In genomic region chr11:88975466-88975865, GRCh38 we compare ENCODE assay signal across 7 cellular contexts.
DNase-seq lines count a peak whose midpoint lies in the region; ATAC-seq, FAIRE-seq and TF ChIP-seq lines count a peak whose summit lies in the region.
"Not testable (repeated sequence)": the region's sequence is repeated elsewhere in the genome, so short reads cannot be mapped to it uniquely, and the experiment has no call there.

No MANE protein-coding gene starts in this region.

- not testable (repeated sequence) for H3K79me2 ChIP-seq in GM23248 (ENCODE audit: insufficient read depth); astrocyte (ENCODE audit: insufficient read depth, low read length)

- H3K4me1 ChIP-seq in A549, foreskin keratinocyte: not testable (repeated sequence)
- peaks cover 25% of the 10 kb centered on the region for H3K4me1 ChIP-seq in GM23248 (ENCODE audit: insufficient read depth)
- H3K4me1 ChIP-seq in astrocyte (ENCODE audit: insufficient read depth, low read length) = peaks cover 14% of the 10 kb centered on the region

- TF ChIP-seq CTCF in A549 (IDR thresholded peaks at IDR 0.05); astrocyte (IDR thresholded peaks at IDR 0.05; ENCODE audit: insufficient read depth, low read depth, low read length); bronchial epithelial cell (IDR thresholded peaks at IDR 0.05; ENCODE audit: insufficient read depth, low read length, severe bottlenecking); foreskin keratinocyte (conservative IDR thresholded peaks at IDR 0.05): not testable (repeated sequence)

- not testable (repeated sequence) for H3K4me3 ChIP-seq in A549; GM23248; astrocyte (ENCODE audit: insufficient read depth, low read depth, low read length); bronchial epithelial cell (ENCODE audit: low read depth, low read length)

- in situ Hi-C loops in GM23248 (cut with MboI) = not testable (repeated sequence)

- not testable (repeated sequence) for H4K20me1 ChIP-seq in GM23248 (ENCODE audit: insufficient read depth); astrocyte (ENCODE audit: insufficient read depth, low read length)

- FAIRE-seq in A549 (lab: Jason Lieb, UNC) = peak; percentile 87
- FAIRE-seq in astrocyte (lab: Jason Lieb, UNC); bronchial epithelial cell (lab: Jason Lieb, UNC): not testable (repeated sequence)

- ATAC-seq in A549 = not testable (repeated sequence)
- ATAC-seq in foreskin keratinocyte = peak; percentile 44

- H3K36me3 Mint-ChIP-seq in astrocyte (ENCODE audit: low read depth, unreplicated experiment) = not testable (repeated sequence)

- not testable (repeated sequence) for H3K27ac Mint-ChIP-seq in astrocyte (ENCODE audit: unreplicated experiment)

- H3F3A ChIP-seq in GM23248 (ENCODE audit: insufficient read depth) = peaks cover 13% of the 10 kb centered on the region; the same call in 1 of the 2 replicates

- POLR2A ChIA-PET in A549 (lab: Yijun Ruan, JAX) = not testable (repeated sequence)

- not testable (repeated sequence) for H3K27me3 ChIP-seq in GM23248 (replicated peaks; ENCODE audit: insufficient read depth); astrocyte (ENCODE audit: insufficient read depth, low read length); bronchial epithelial cell (ENCODE audit: control insufficient read depth, insufficient read depth, low read length); foreskin keratinocyte

- not testable (repeated sequence) for H3K4me3 Mint-ChIP-seq in astrocyte (ENCODE audit: unreplicated experiment)

- DNase-seq in A549 (ENCODE audit: low read depth in 1 of 2, low spot score in 1 of 2) = not testable (repeated sequence)
- DNase-seq in GM23248 = peak; percentile 56
- DNase-seq in M059J (ENCODE audit: low read depth) = peak; percentile 55
- DNase-seq in astrocyte (ENCODE audit: low read depth) = peak; percentile 0
- DNase-seq in bronchial epithelial cell (ENCODE audit: low read depth) = peak; percentile 60
- DNase-seq in foreskin keratinocyte = peak in 1 of 2 donors; percentile 39
- peak; percentile 16 for DNase-seq in stromal cell of bone marrow (ENCODE audit: low read depth)

- H3K9ac ChIP-seq in GM23248; astrocyte (ENCODE audit: low read length): not testable (repeated sequence)

- H3K36me3 ChIP-seq in GM23248 (ENCODE audit: low read depth); astrocyte (ENCODE audit: insufficient read depth, low read length); bronchial epithelial cell (ENCODE audit: control insufficient read depth, insufficient read depth, low read length): not testable (repeated sequence)

- not testable (repeated sequence) for H3K27me3 Mint-ChIP-seq in astrocyte (ENCODE audit: low read depth, unreplicated experiment)

- CTCF ChIA-PET in A549 (lab: Yijun Ruan, JAX) = not testable (repeated sequence)

- not testable (repeated sequence) for H3K9me3 ChIP-seq in A549; GM23248 (ENCODE audit: low read depth); astrocyte (ENCODE audit: insufficient read depth, low read depth, low read length)

- not testable (repeated sequence) for H3K27ac ChIP-seq in A549; GM23248; astrocyte (ENCODE audit: low read depth, low read length); foreskin keratinocyte

- not testable (repeated sequence) for H3K9me3 Mint-ChIP-seq in astrocyte (ENCODE audit: unreplicated experiment)

- not testable (repeated sequence) for H3K4me2 ChIP-seq in A549; GM23248 (ENCODE audit: unreplicated experiment); astrocyte (ENCODE audit: low read length)

- H3K4me1 Mint-ChIP-seq in astrocyte (ENCODE audit: low read depth, unreplicated experiment) = peaks cover 14% of the 10 kb centered on the region

- TF ChIP-seq EP300 in A549 (IDR thresholded peaks at IDR 0.05) = not testable (repeated sequence)

- TF ChIP-seq RAD21 in A549 (conservative IDR thresholded peaks at IDR 0.05 in 1 of 2, IDR thresholded peaks at IDR 0.05 in 1 of 2) = not testable (repeated sequence)

- TF ChIP-seq POLR2A in A549 (IDR thresholded peaks at IDR 0.05; ENCODE audit: low read length) = not testable (repeated sequence)

- not testable (repeated sequence) for H2AFZ ChIP-seq in GM23248; astrocyte (ENCODE audit: low read depth, low read length)

- H3K9me2 ChIP-seq in GM23248 (ENCODE audit: insufficient read depth) = not testable (repeated sequence)
